ENCODE assay signal across 9 cellular contexts in the genomic region with DNA sequence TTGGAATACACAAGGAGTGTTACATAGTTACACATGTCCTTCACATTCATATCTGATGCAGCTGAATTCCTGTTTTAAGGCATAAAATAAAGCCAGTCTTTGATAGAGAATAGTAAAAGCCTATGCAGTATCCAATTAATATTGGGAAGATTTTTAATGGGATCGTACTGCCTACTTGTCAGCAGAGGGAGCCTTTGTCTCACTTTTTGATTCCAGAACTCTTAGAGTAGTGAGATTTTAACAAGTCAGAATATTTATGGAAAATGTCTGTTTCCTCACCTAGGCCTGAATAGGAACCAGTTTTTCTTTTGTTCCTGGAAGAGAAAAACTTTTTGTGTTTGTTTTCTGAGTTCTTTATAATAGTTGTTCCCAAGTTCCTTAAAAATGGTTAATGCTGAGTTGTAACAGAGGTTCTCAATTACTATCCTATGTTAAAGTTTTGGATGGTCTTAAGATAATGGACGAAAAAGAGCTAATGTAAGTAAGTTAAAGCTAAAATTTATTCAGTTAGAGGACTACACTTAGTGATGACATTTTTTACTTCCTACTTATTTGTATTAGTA.
DNase-seq lines count a peak whose midpoint lies in the region; ATAC-seq and TF ChIP-seq lines count a peak whose summit lies in the region.
"Had no signal": no experiment of that assay in that cellular context is flagged by ENCODE, and none has a peak within 500 bp of the region (broad histone marks: within the 10 kb centered on the region; RNA-seq: fewer than 3 reads in every experiment).

No MANE protein-coding gene starts in this region.

- no peak overlapping the region for H3K4me2 ChIP-seq in GM23338

- WGBS in body of pancreas, 2 donors = 32 to 33% methylated on average over 2 of the region's 2 CpGs

- H3K4me1 ChIP-seq in GM23338 (ENCODE audit: insufficient read depth) = no peaks in the 10 kb centered on the region
- H3K4me1 ChIP-seq in body of pancreas = no peaks in the 10 kb centered on the region

- H3K79me2 ChIP-seq in GM23338 (replicated peaks; ENCODE audit: insufficient read depth) = no peaks in the 10 kb centered on the region

- H3K27ac Mint-ChIP-seq in GM23338 = no peak overlapping the region
- H3K27ac Mint-ChIP-seq: activated naive CD8-positive, alpha-beta T cell treated with anti-CD3 and anti-CD28 coated beads, Interleukin-2, amount 10 ng/mL, durations not matched to agents 7 days and 5 days had no signal

- no peak overlapping the region for H3K27ac ChIP-seq in GM23338 (ENCODE audit: low read depth)
- H3K27ac ChIP-seq in body of pancreas = no peak overlapping the region

- H3K9me2 ChIP-seq in GM23338 (ENCODE audit: insufficient read depth) = no peaks in the 10 kb centered on the region

- H2AFZ ChIP-seq in GM23338 = no peak overlapping the region

- intact Hi-C loops in body of pancreas (cut with DNase I) = loop anchor here (5.0 kb wide), 1 partner anchor 694 kb away; no protein-coding TSS in a partner anchor

- TF ChIP-seq POLR2A in body of pancreas (IDR thresholded peaks at IDR 0.05) = no peak

- DNase-seq in AG08395 (ENCODE audit: low spot score) (peak; percentile 67), GM23338 (ENCODE audit: low spot score) (peak; percentile 74), NCI-H2227 treated with DMSO at 0.1 percent for 48 hours (lab: John Stamatoyannopoulos, UW) (peak; percentile 0), body of pancreas (peak in 1 of 4 donors; percentile 3), left kidney (ENCODE audit: low read depth, low spot score) (peak; percentile 76), HK-2 (ENCODE audit: unreplicated experiment) (no peak), NCI-H128 (lab: John Stamatoyannopoulos, UW; ENCODE audit: unreplicated experiment) (no peak)
- DNase-seq in stimulated activated CD4-positive, alpha-beta T cell treated with anti-CD3 and anti-CD28 coated beads, Interleukin-2, amount 100 ng/mL, for 24 hours = no peak
- DNase-seq: activated naive CD8-positive, alpha-beta T cell treated with anti-CD3 and anti-CD28 coated beads, Interleukin-2, amount 10 ng/mL, durations not matched to agents 7 days and 5 days had no signal

- H3F3A ChIP-seq in GM23338 (replicated peaks; ENCODE audit: low read depth) = no peaks in the 10 kb centered on the region

- H3K36me3 Mint-ChIP-seq in GM23338 (ENCODE audit: low read depth) = no peaks in the 10 kb centered on the region
- H3K36me3 Mint-ChIP-seq: activated naive CD8-positive, alpha-beta T cell treated with anti-CD3 and anti-CD28 coated beads, Interleukin-2, amount 10 ng/mL, durations not matched to agents 7 days and 5 days had no signal

- H3K9me3 ChIP-seq in body of pancreas = no peaks in the 10 kb centered on the region

- TF ChIP-seq CTCF in GM23338 (conservative IDR thresholded peaks at IDR 0.05; ENCODE audit: low read depth in 2 of 2) = peak; percentile 68 to 89
- peak; percentile 28 to 62 (median 55) for TF ChIP-seq CTCF in body of pancreas (IDR thresholded peaks at IDR 0.05)

- H3K4me3 Mint-ChIP-seq in GM23338 = no peak overlapping the region
- H3K4me3 Mint-ChIP-seq: activated naive CD8-positive, alpha-beta T cell treated with anti-CD3 and anti-CD28 coated beads, Interleukin-2, amount 10 ng/mL, durations not matched to agents 7 days and 5 days had no signal

- H3K4me3 ChIP-seq in GM23338 (no peak overlapping the region), body of pancreas (no peak overlapping the region)

- peaks cover 3% of the 10 kb centered on the region for H3K27me3 Mint-ChIP-seq in GM23338 (ENCODE audit: insufficient read depth, low read depth, poor library complexity)
- H3K27me3 Mint-ChIP-seq: activated naive CD8-positive, alpha-beta T cell treated with anti-CD3 and anti-CD28 coated beads, Interleukin-2, amount 10 ng/mL, durations not matched to agents 7 days and 5 days had no signal

- H3K9me3 Mint-ChIP-seq in GM23338 = no peaks in the 10 kb centered on the region
- H3K9me3 Mint-ChIP-seq: activated naive CD8-positive, alpha-beta T cell treated with anti-CD3 and anti-CD28 coated beads, Interleukin-2, amount 10 ng/mL, durations not matched to agents 7 days and 5 days had no signal

- H3K36me3 ChIP-seq in GM23338 (ENCODE audit: insufficient read depth) (no peaks in the 10 kb centered on the region), body of pancreas (replicated peaks in 1 of 2; ENCODE audit: insufficient read depth in 1 of 2, low read depth in 2 of 2) (no peaks in the 10 kb centered on the region)

- H3K27me3 ChIP-seq in GM23338 (ENCODE audit: insufficient read depth) (no peaks in the 10 kb centered on the region), body of pancreas (no peaks in the 10 kb centered on the region)

- H4K20me1 ChIP-seq in GM23338 (replicated peaks; ENCODE audit: insufficient read depth) = no peaks in the 10 kb centered on the region

- ATAC-seq in GM23338 (peak; percentile 74), body of pancreas (peak; percentile 69)

- H3K4me1 Mint-ChIP-seq in GM23338 = peaks cover 4% of the 10 kb centered on the region; the same call in 2 of the 3 replicates
- H3K4me1 Mint-ChIP-seq: activated naive CD8-positive, alpha-beta T cell treated with anti-CD3 and anti-CD28 coated beads, Interleukin-2, amount 10 ng/mL, durations not matched to agents 7 days and 5 days had no signal

TF ChIP-seq in GM23338, 12 proteins besides CTCF, POLR2A, EP300 and RAD21:
- TF ChIP-seq ZNF331 (CRISPR knock-in tag; IDR thresholded peaks at IDR 0.05; ENCODE audit: low read depth) = no peak
- TF ChIP-seq CREB1 (CRISPR knock-in tag; IDR thresholded peaks at IDR 0.05; ENCODE audit: low read depth) = no peak
- TF ChIP-seq, protein P1, sequence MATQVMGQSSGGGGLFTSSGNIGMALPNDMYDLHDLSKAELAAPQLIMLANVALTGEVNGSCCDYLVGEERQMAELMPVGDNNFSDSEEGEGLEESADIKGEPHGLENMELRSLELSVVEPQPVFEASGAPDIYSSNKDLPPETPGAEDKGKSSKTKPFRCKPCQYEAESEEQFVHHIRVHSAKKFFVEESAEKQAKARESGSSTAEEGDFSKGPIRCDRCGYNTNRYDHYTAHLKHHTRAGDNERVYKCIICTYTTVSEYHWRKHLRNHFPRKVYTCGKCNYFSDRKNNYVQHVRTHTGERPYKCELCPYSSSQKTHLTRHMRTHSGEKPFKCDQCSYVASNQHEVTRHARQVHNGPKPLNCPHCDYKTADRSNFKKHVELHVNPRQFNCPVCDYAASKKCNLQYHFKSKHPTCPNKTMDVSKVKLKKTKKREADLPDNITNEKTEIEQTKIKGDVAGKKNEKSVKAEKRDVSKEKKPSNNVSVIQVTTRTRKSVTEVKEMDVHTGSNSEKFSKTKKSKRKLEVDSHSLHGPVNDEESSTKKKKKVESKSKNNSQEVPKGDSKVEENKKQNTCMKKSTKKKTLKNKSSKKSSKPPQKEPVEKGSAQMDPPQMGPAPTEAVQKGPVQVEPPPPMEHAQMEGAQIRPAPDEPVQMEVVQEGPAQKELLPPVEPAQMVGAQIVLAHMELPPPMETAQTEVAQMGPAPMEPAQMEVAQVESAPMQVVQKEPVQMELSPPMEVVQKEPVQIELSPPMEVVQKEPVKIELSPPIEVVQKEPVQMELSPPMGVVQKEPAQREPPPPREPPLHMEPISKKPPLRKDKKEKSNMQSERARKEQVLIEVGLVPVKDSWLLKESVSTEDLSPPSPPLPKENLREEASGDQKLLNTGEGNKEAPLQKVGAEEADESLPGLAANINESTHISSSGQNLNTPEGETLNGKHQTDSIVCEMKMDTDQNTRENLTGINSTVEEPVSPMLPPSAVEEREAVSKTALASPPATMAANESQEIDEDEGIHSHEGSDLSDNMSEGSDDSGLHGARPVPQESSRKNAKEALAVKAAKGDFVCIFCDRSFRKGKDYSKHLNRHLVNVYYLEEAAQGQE (IDR thresholded peaks at IDR 0.05; ENCODE audit: unreplicated experiment) = no peak
- no peak for TF ChIP-seq EZH2 (IDR thresholded peaks at IDR 0.05; ENCODE audit: low read depth, unreplicated experiment)
- TF ChIP-seq EZH2phosphoT487 (IDR thresholded peaks at IDR 0.05; ENCODE audit: unreplicated experiment) = no peak

Comparison
In these comparisons a context has a peak if more than half of its experiments do, and no peak if none do; other contexts are left out.
1. DNase-seq: peak in AG08395 (single experiment), GM23338 (single experiment), NCI-H2227 treated with DMSO at 0.1 percent for 48 hours (single experiment) and left kidney (single experiment); none in HK-2 (single experiment), NCI-H128 (single experiment) and stimulated activated CD4-positive, alpha-beta T cell treated with anti-CD3 and anti-CD28 coated beads, Interleukin-2, amount 100 ng/mL, for 24 hours (0 of 2).